8 cellular contexts compared by ENCODE assay signal in the genomic region with DNA sequence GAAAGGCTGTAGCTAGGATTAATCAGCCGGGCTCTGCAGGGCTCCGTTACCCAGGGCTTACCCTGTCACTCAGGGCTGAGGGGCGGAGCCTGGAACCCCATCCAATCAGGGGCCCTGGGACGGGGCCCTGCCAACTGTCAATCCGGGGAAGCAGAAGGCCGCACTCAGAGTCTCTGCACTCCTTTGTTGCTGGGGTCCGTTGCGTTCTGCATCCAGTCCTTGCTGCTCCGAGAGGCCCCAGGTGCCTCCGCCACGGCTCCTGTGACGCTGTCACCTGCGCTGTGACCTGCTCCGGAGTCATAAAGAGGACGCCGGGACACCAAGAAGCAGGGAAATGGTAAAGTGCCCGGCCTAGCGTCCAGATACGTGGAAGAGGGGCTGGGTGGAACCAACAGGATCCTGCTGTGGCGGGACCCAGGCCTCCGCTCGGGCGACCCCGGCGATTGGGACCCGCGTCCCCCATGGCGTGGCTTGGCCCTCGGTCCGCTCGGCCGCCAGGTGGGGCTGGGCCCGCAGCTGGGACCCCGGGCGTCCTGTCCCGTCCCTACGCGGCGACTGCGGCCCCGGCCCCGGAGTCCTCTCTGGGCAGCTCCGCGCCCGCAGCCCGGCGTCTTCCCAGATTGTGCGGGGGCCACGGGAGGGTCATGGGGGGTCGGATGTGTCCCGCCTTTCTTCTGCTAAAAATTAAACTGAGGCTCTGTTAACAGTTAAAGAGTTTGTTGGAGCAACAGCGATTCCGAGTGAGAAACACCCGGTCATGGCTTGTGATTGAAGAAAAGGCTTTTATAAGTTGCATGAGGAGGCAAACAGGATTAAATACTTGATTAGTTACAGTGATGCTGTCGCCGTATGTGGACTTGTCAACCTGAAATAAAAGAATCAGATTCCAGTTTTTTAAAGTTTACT. TPM values are rescaled to one million over a fixed set of nuclear protein-coding genes. Genes with fewer than 3 reads are reported as not detected.
DNase-seq lines count a peak whose midpoint lies in the region; ATAC-seq and TF ChIP-seq lines count a peak whose summit lies in the region.

A gene (plus strand): TSS at position 133 of the 906 bp plus-strand sequence. CDS start 7,431 bp downstream, outside the sequence.

- peak within 1 kb of the TSS; percentile 69 to 86 for H3K4me3 ChIP-seq in left lung

- H3K27ac Mint-ChIP-seq in activated CD4-positive, alpha-beta T cell treated with anti-CD3 and anti-CD28 coated beads, Interleukin-2, amount 10 ng/mL, durations not matched to agents 24 days and 14 days, result peak within 1 kb of the TSS; percentile 84

- peaks cover 0 to 4% of the 10 kb centered on the region in 2 donors for H3K9me3 ChIP-seq in left lung

- TF ChIP-seq CTCF in left lung (IDR thresholded peaks at IDR 0.05), result peak; percentile 7 to 14

- intact Hi-C loops in activated CD4-positive, alpha-beta T cell treated with anti-CD3 and anti-CD28 coated beads, Interleukin-2, amount 10 ng/mL, durations not matched to agents 24 days and 14 days (cut with micrococcal nuclease), result loop anchor here (2.0 to 5.0 kb wide), 2 partner anchors 14 to 84 kb away; no protein-coding TSS in a partner anchor
- intact Hi-C loops in left lung (cut with DNase I), result no loop called here

- no peaks in the 10 kb centered on the region for H3K27me3 ChIP-seq in left lung

- H3K27ac ChIP-seq in left lung, result peak within 1 kb of the TSS; percentile 76 to 82

- peaks cover 11 to 22% of the 10 kb centered on the region in 2 donors for H3K4me1 ChIP-seq in left lung

- DNase-seq in 8988T (peak; percentile 70), NCI-H446 treated with DMSO at 0.1 percent for 48 hours (lab: John Stamatoyannopoulos, UW) (peak; percentile 75), dedifferentiated amniotic fluid mesenchymal stem cell (ENCODE audit: extremely low spot score) (peak; percentile 90), left lung (peak; percentile 95 to 97)
- DNase-seq in activated CD4-positive, alpha-beta T cell treated with anti-CD3 and anti-CD28 coated beads, Interleukin-2, amount 10 ng/mL, durations not matched to agents 24 days and 14 days, result peak; percentile 91
- DNase-seq in stimulated activated CD4-positive, alpha-beta T cell treated with anti-CD3 and anti-CD28 coated beads, Interleukin-1b, Interleukin-23, amount 100 ng/mL, for 48 hours, result peak; percentile 89

- H3K36me3 Mint-ChIP-seq in activated CD4-positive, alpha-beta T cell treated with anti-CD3 and anti-CD28 coated beads, Interleukin-2, amount 10 ng/mL, durations not matched to agents 24 days and 14 days (ENCODE audit: low read depth), result peaks cover 2% of the 10 kb centered on the region

- peaks cover 7% of the 10 kb centered on the region for H3K9me3 Mint-ChIP-seq in activated CD4-positive, alpha-beta T cell treated with anti-CD3 and anti-CD28 coated beads, Interleukin-2, amount 10 ng/mL, durations not matched to agents 24 days and 14 days

- ATAC-seq in GM18861 (IDR thresholded peaks at IDR 0.05; ENCODE audit: unreplicated experiment) (peak; percentile 89), HG03135 (IDR thresholded peaks at IDR 0.05; ENCODE audit: unreplicated experiment) (peak; percentile 94), left lung (peak; percentile 99)

- H3K27me3 Mint-ChIP-seq in activated CD4-positive, alpha-beta T cell treated with anti-CD3 and anti-CD28 coated beads, Interleukin-2, amount 10 ng/mL, durations not matched to agents 24 days and 14 days, result no peaks in the 10 kb centered on the region

- H3K36me3 ChIP-seq in left lung, result no peaks in the 10 kb centered on the region

- H3K4me3 Mint-ChIP-seq in activated CD4-positive, alpha-beta T cell treated with anti-CD3 and anti-CD28 coated beads, Interleukin-2, amount 10 ng/mL, durations not matched to agents 24 days and 14 days, result peak within 1 kb of the TSS; percentile 84

- H3K4me1 Mint-ChIP-seq in activated CD4-positive, alpha-beta T cell treated with anti-CD3 and anti-CD28 coated beads, Interleukin-2, amount 10 ng/mL, durations not matched to agents 24 days and 14 days, result peaks cover 9% of the 10 kb centered on the region

RNA-seq across cellular contexts. Expression of the gene that starts here (rescaled TPM):
- total RNA-seq in activated CD4-positive, alpha-beta T cell treated with anti-CD3 and anti-CD28 coated beads, Interleukin-2, amount 10 ng/mL, durations not matched to agents 24 days and 14 days, result 0.12 and 0.68 TPM in 2 replicates
- total RNA-seq in left lung, result 1 to 10 TPM; 2.0 to 4.1 TPM

Comparison
In these comparisons a context has a peak if more than half of its experiments do, and no peak if none do; other contexts are left out.
1. Peak in every context shown above with its lines: DNase-seq, ATAC-seq, H3K4me3 ChIP-seq and H3K27ac ChIP-seq.
2. Peak in DNase-seq in activated CD4-positive, alpha-beta T cell treated with anti-CD3 and anti-CD28 coated beads, Interleukin-2, amount 10 ng/mL, durations not matched to agents 24 days and 14 days; RNA of the gene not detected or under 1 TPM.